17 cellular contexts compared by ENCODE assay signal in genomic region chr9:70610287-70610644, GRCh38.
"Had no signal": no experiment of that assay in that cellular context is flagged by ENCODE, and none has a peak within 500 bp of the region (broad histone marks: within the 10 kb centered on the region; RNA-seq: fewer than 3 reads in every experiment).

No MANE protein-coding gene starts in this region.

- H3K36me3 ChIP-seq: cardiac muscle cell, neural progenitor cell, ovary, right lobe of liver had no signal

- H3K27ac ChIP-seq: cardiac muscle cell, neural progenitor cell, ovary, right lobe of liver had no signal

- DNase-seq: cerebellar nuclear complex; effector CD4-positive, alpha-beta T cell; naive thymus-derived CD8-positive, alpha-beta T cell; nucleus accumbens; right lobe of liver; stimulated activated CD4-positive, alpha-beta T cell treated with anti-CD3 and anti-CD28 coated beads, Interleukin-2, amount 100 ng/mL, for 24 hours; stimulated activated CD4-positive, alpha-beta T cell treated with anti-CD3 and anti-CD28 coated beads, Interleukin-4, amount 100 ng/mL, for 4 hours; stimulated activated naive B cell treated with anti-CD40 and anti-IgM and Interleukin-4, amounts not matched to agents 10 μg/mL and 1 μg/mL and 100 μg/mL, for 72 hours; stimulated activated naive CD8-positive, alpha-beta T cell treated with anti-CD3 and anti-CD28 coated beads, Interleukin-15, amount 100 ng/mL, for 72 hours; testis had no signal

- H3K9me3 Mint-ChIP-seq: naive thymus-derived CD8-positive, alpha-beta T cell; neural progenitor cell; stimulated activated naive CD8-positive, alpha-beta T cell treated with anti-CD3 and anti-CD28 coated beads, Interleukin-15, amount 100 ng/mL, for 72 hours; type B pancreatic cell had no signal

- H3K4me1 ChIP-seq: neural progenitor cell, right lobe of liver had no signal

- H3K27me3 Mint-ChIP-seq: stimulated activated naive B cell treated with anti-CD40 and anti-IgM and Interleukin-4, amounts not matched to agents 10 μg/mL and 1 μg/mL and 100 μg/mL, for 72 hours; stimulated activated naive CD8-positive, alpha-beta T cell treated with anti-CD3 and anti-CD28 coated beads, Interleukin-15, amount 100 ng/mL, for 72 hours had no signal

- FAIRE-seq: colon, frontal cortex had no signal

- H3K27ac Mint-ChIP-seq: neural progenitor cell; stimulated activated naive B cell treated with anti-CD40 and anti-IgM and Interleukin-4, amounts not matched to agents 10 μg/mL and 1 μg/mL and 100 μg/mL, for 72 hours; type B pancreatic cell had no signal

- ATAC-seq: left colon; naive thymus-derived CD8-positive, alpha-beta T cell; right lobe of liver had no signal

- H3K4me3 Mint-ChIP-seq: naive thymus-derived CD8-positive, alpha-beta T cell; neural progenitor cell; stimulated activated naive B cell treated with anti-CD40 and anti-IgM and Interleukin-4, amounts not matched to agents 10 μg/mL and 1 μg/mL and 100 μg/mL, for 72 hours; stimulated activated naive CD8-positive, alpha-beta T cell treated with anti-CD3 and anti-CD28 coated beads, Interleukin-15, amount 100 ng/mL, for 72 hours; type B pancreatic cell had no signal

- H3K4me1 Mint-ChIP-seq: stimulated activated naive CD8-positive, alpha-beta T cell treated with anti-CD3 and anti-CD28 coated beads, Interleukin-15, amount 100 ng/mL, for 72 hours had no signal

- H3K9me3 ChIP-seq: ovary, right lobe of liver, testis had no signal

- H3K9ac ChIP-seq: neural progenitor cell had no signal

- H3K4me3 ChIP-seq: cardiac muscle cell, neural progenitor cell, ovary, right lobe of liver, testis had no signal

- H3K27me3 ChIP-seq: cardiac muscle cell, neural progenitor cell, ovary, right lobe of liver, testis had no signal

- H3K36me3 Mint-ChIP-seq: naive thymus-derived CD8-positive, alpha-beta T cell; type B pancreatic cell had no signal
